Comparison of ENCODE assay signal across 20 cellular contexts in the genomic region with DNA sequence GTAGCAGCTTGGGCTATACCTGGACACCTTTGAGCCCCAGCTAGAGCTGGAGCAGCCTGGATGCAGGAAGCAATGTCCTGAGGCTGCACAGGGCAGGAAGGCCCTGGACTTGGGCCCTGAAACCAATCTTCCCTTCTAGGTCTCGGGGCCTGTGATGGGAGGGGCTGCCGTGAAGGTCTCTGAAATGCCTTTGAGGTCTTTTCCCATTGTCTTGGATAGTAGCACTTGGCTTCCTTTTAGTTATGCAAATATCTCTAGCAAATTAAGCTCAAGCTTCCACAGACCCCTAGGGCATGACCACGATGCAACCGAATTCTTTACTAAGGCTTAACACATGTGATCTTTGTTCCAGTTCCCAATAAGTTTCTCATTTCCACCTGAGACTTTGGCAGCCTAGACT. TPM values are rescaled to one million over a fixed set of nuclear protein-coding genes. Genes with fewer than 3 reads are reported as not detected.
DNase-seq lines count a peak whose midpoint lies in the region; ATAC-seq and TF ChIP-seq lines count a peak whose summit lies in the region.
"Had no signal": no experiment of that assay in that cellular context is flagged by ENCODE, and none has a peak within 500 bp of the region (broad histone marks: within the 10 kb centered on the region; RNA-seq: fewer than 3 reads in every experiment).

No MANE protein-coding gene starts in this region.

- H3K9me3 ChIP-seq in NT2/D1 (ENCODE audit: insufficient read depth, low read length): peaks cover 26% of the 10 kb centered on the region; the same call in 1 of the 2 replicates
- H3K9me3 ChIP-seq in lower lobe of right lung: peaks cover 1% of the 10 kb centered on the region
- H3K9me3 ChIP-seq: SJCRH30 had no signal

- H3K27me3 ChIP-seq in NT2/D1 (ENCODE audit: insufficient read depth, insufficient read length) (no peaks in the 10 kb centered on the region), lower lobe of right lung (ENCODE audit: low read depth) (no peaks in the 10 kb centered on the region)
- H3K27me3 ChIP-seq: SJCRH30 had no signal

- DNase-seq in NCI-H526 (lab: John Stamatoyannopoulos, UW): peak; percentile 40 to 48
- DNase-seq in NCI-H526 treated with DMSO at 0.1 percent for 48 hours (lab: John Stamatoyannopoulos, UW): no peak
- DNase-seq in NT2/D1 (ENCODE audit: low read depth, low spot score): peak; percentile 94
- DNase-seq in iPS DF 19.7 (ENCODE audit: low read depth, low spot score): peak; percentile 89
- DNase-seq in lower lobe of right lung: peak; percentile 8
- DNase-seq in activated T-cell treated with anti-CD3 and anti-CD28 coated beads, Interleukin-2, amount 50 U/mL, for 1 hour: no peak
- no peak for DNase-seq in GM20000 (ENCODE audit: low spot score)
- DNase-seq: CD8-positive, alpha-beta T cell; KBM-7; NCI-H1048; NCI-H2081 treated with DMSO at 0.1 percent for 48 hours; NCI-H524; NK-92 treated with Interleukin-12 subunit alpha and Interleukin-12 subunit beta, amount 100 ng/mL, for 24 hours; OCI-M1; SJCRH30 had no signal

- no peak for TF ChIP-seq CTCF in lower lobe of right lung (IDR thresholded peaks at IDR 0.05)
- TF ChIP-seq CTCF in GM20000 (IDR thresholded peaks at IDR 0.05; ENCODE audit: extremely low read depth, missing control alignments): no peak

- ATAC-seq in lower lobe of right lung: no peak
- no peak for ATAC-seq in GM21447 (IDR thresholded peaks at IDR 0.05; ENCODE audit: unreplicated experiment)
- ATAC-seq: CD8-positive, alpha-beta T cell had no signal

- H3K27ac ChIP-seq in lower lobe of right lung: no peak overlapping the region
- H3K27ac ChIP-seq: 22Rv1, HL-60, RWPE1, SJCRH30 had no signal

- no peak overlapping the region for H3K4me3 ChIP-seq in NT2/D1 (ENCODE audit: insufficient read length, low read depth)
- no peak overlapping the region for H3K4me3 ChIP-seq in lower lobe of right lung
- H3K4me3 ChIP-seq: SJCRH30 had no signal

- intact Hi-C loops in lower lobe of right lung (cut with DNase I): no loop called here

- H3K9ac ChIP-seq in NT2/D1 (ENCODE audit: insufficient read length, low read depth): peak overlapping the region; percentile 37

- H3K4me1 ChIP-seq in NT2/D1 (ENCODE audit: insufficient read depth, insufficient read length): peaks cover 12% of the 10 kb centered on the region
- no peaks in the 10 kb centered on the region for H3K4me1 ChIP-seq in lower lobe of right lung
- H3K4me1 ChIP-seq: SJCRH30 had no signal

- H3K36me3 ChIP-seq in NT2/D1 (ENCODE audit: insufficient read depth, insufficient read length, low read length): no peaks in the 10 kb centered on the region
- H3K36me3 ChIP-seq in lower lobe of right lung: no peaks in the 10 kb centered on the region
- H3K36me3 ChIP-seq: SJCRH30 had no signal

RNA-seq across cellular contexts. Expression of gene LINC01488, which starts 40.0 kb away (rescaled TPM):
- not detected for total RNA-seq in lower lobe of right lung
- total RNA-seq: CD8-positive, alpha-beta T cell; G401; SJCRH30 had no signal

Comparison
In these comparisons a context has a peak if more than half of its experiments do, and no peak if none do; other contexts are left out.
1. DNase-seq: peak in NCI-H526 (2 of 2), NT2/D1 (single experiment), iPS DF 19.7 (single experiment) and lower lobe of right lung (single experiment); none in NCI-H526 treated with DMSO at 0.1 percent for 48 hours (single experiment), activated T-cell treated with anti-CD3 and anti-CD28 coated beads, Interleukin-2, amount 50 U/mL, for 1 hour (single experiment) and GM20000 (single experiment).